8 cellular contexts compared by ENCODE assay signal in genomic region chr14:25042362-25043299, GRCh38. TPM values are rescaled to one million over a fixed set of nuclear protein-coding genes. Genes with fewer than 3 reads are reported as not detected.
DNase-seq lines count a peak whose midpoint lies in the region; ATAC-seq and TF ChIP-seq lines count a peak whose summit lies in the region.

No MANE protein-coding gene starts in this region.

- DNase-seq in H7 (peak; percentile 53), SK-MEL-5 (ENCODE audit: low read depth, low spot score) (peak; percentile 65), heart right ventricle (peak in 1 of 2 donors; percentile 50), sigmoid colon (no peak), NK-92 (lab: John Stamatoyannopoulos, UW; ENCODE audit: unreplicated experiment) (no peak)
- DNase-seq in effector memory CD4-positive, alpha-beta T cell, result no peak

- ATAC-seq in heart right ventricle (peak in 6 of 8 donors; percentile 23 to 60 (median 49)), HG02588 (IDR thresholded peaks at IDR 0.05; ENCODE audit: unreplicated experiment) (no peak), HG02678 (IDR thresholded peaks at IDR 0.05; ENCODE audit: unreplicated experiment) (no peak)

- WGBS in heart right ventricle, 2 donors, result 73 to 76% methylated on average over 14 of the region's 14 CpGs
- WGBS in sigmoid colon, 2 donors, result 49 to 72% methylated on average over 14 of the region's 14 CpGs

- in situ Hi-C loops in SK-MEL-5 (cut with HindIII; ENCODE audit: low pct_unique_long_range_greater_than_20kb, low sequenced_read_pairs), result no loop called here

- H3K27me3 ChIP-seq in H7 (ENCODE audit: control insufficient read depth, insufficient read depth, low read length) (peaks cover 4% of the 10 kb centered on the region; the same call in 1 of the 2 replicates), heart right ventricle (peaks cover 0 to 2% (median 0%) of the 10 kb centered on the region in 7 donors), sigmoid colon (no peaks in the 10 kb centered on the region)
- no peaks in the 10 kb centered on the region for H3K27me3 ChIP-seq in effector memory CD4-positive, alpha-beta T cell (replicated peaks; ENCODE audit: control insufficient read depth, insufficient read depth, low read length, poor library complexity, severe bottlenecking)

- no peak for TF ChIP-seq EP300 in sigmoid colon (IDR thresholded peaks at IDR 0.05)

- H3K36me3 ChIP-seq in H7 (replicated peaks; ENCODE audit: control insufficient read depth, insufficient read depth, low read length), result no peaks in the 10 kb centered on the region
- no peaks in the 10 kb centered on the region for H3K36me3 ChIP-seq in heart right ventricle
- no peaks in the 10 kb centered on the region for H3K36me3 ChIP-seq in sigmoid colon
- no peaks in the 10 kb centered on the region for H3K36me3 ChIP-seq in effector memory CD4-positive, alpha-beta T cell (ENCODE audit: control insufficient read depth, insufficient read depth, low read length)

- TF ChIP-seq POLR2A in sigmoid colon (IDR thresholded peaks at IDR 0.05), result no peak

- intact Hi-C loops in heart right ventricle (cut with DNase I), result loop anchor here (1.0 to 10.0 kb wide), 9 partner anchors 35 to 308 kb away; no protein-coding TSS in a partner anchor
- intact Hi-C loops in sigmoid colon (cut with DNase I), result loop anchor here (10.0 kb wide), 1 partner anchor 88 kb away; no protein-coding TSS in a partner anchor

- H3K27ac ChIP-seq in heart right ventricle (peak overlapping the region in 3 of 10 donors; percentile 2 to 52 (median 11)), sigmoid colon (peak overlapping the region in 1 of 4 donors; percentile 9)
- H3K27ac ChIP-seq in effector memory CD4-positive, alpha-beta T cell (ENCODE audit: insufficient read depth, low read length, poor library complexity, severe bottlenecking), result no peak overlapping the region

- TF ChIP-seq CTCF in heart right ventricle (IDR thresholded peaks at IDR 0.05) (peak in 8 of 9 donors; percentile 44 to 72 (median 60)), sigmoid colon (IDR thresholded peaks at IDR 0.05) (peak in 3 of 4 experiments; percentile 32 to 54 (median 51))

- no peak overlapping the region for H3K4me3 ChIP-seq in H7 (ENCODE audit: insufficient read depth, low read depth, low read length)
- H3K4me3 ChIP-seq in heart right ventricle, result peak overlapping the region in 2 of 10 donors; percentile 16 to 26
- H3K4me3 ChIP-seq in sigmoid colon, result peak overlapping the region in 1 of 4 donors; percentile 6
- no peak overlapping the region for H3K4me3 ChIP-seq in effector memory CD4-positive, alpha-beta T cell (ENCODE audit: insufficient read depth, low read depth, low read length, poor library complexity, severe bottlenecking)

- H3K4me1 ChIP-seq in heart right ventricle (peaks cover 0 to 52% (median 31%) of the 10 kb centered on the region in 9 donors), sigmoid colon (peaks cover 0 to 41% (median 21%) of the 10 kb centered on the region in 4 donors)
- no peaks in the 10 kb centered on the region for H3K4me1 ChIP-seq in effector memory CD4-positive, alpha-beta T cell (ENCODE audit: control insufficient read depth, insufficient read depth, low read length, poor library complexity, severe bottlenecking)

- no peaks in the 10 kb centered on the region for H3K9me3 ChIP-seq in heart right ventricle
- no peaks in the 10 kb centered on the region for H3K9me3 ChIP-seq in sigmoid colon
- H3K9me3 ChIP-seq in effector memory CD4-positive, alpha-beta T cell (ENCODE audit: control insufficient read depth, low read length), result no peaks in the 10 kb centered on the region

RNA-seq across cellular contexts. Expression of gene STXBP6, which starts 7.3 kb away (rescaled TPM):
- 1.0 and 1.2 TPM in 2 replicates for total RNA-seq in H7 (2014; rRNA removed; shearing (Covaris generic))
- 34.3 and 37.4 TPM in 2 replicates for total RNA-seq in SK-MEL-5 (2014; rRNA removed; shearing (Covaris generic))
- polyA plus RNA-seq in SK-MEL-5 (2015; cell fraction: cytosol; rRNA removed), result 17.2 and 21.7 TPM in 2 replicates
- 9.7 and 11.4 TPM in 2 replicates for polyA plus RNA-seq in SK-MEL-5 (2015; cell fraction: nucleus; rRNA removed)
- total RNA-seq in heart right ventricle, result 10 to 100 TPM; 12.2 to 49.0 (median 24.4) TPM
- 10 to 100 TPM; 20.6 to 44.2 TPM for polyA plus RNA-seq in heart right ventricle
- 10 to 100 TPM in 3 of 4 donors, 1 to 10 TPM in 1; 7.1 to 16.1 (median 14.8) TPM for total RNA-seq in sigmoid colon
- polyA plus RNA-seq in sigmoid colon, result 10 to 100 TPM; 12.6 to 32.8 (median 13.8) TPM

Comparison
In these comparisons a context has a peak if more than half of its experiments do, and no peak if none do; other contexts are left out.
1. DNase-seq: peak in H7 (single experiment) and SK-MEL-5 (single experiment); none in sigmoid colon (single experiment), NK-92 (single experiment) and effector memory CD4-positive, alpha-beta T cell (0 of 3).
2. ATAC-seq: peak in heart right ventricle (6 of 8); none in HG02588 (single experiment) and HG02678 (single experiment).